Comparison of ENCODE assay signal across 20 cellular contexts in the genomic region with DNA sequence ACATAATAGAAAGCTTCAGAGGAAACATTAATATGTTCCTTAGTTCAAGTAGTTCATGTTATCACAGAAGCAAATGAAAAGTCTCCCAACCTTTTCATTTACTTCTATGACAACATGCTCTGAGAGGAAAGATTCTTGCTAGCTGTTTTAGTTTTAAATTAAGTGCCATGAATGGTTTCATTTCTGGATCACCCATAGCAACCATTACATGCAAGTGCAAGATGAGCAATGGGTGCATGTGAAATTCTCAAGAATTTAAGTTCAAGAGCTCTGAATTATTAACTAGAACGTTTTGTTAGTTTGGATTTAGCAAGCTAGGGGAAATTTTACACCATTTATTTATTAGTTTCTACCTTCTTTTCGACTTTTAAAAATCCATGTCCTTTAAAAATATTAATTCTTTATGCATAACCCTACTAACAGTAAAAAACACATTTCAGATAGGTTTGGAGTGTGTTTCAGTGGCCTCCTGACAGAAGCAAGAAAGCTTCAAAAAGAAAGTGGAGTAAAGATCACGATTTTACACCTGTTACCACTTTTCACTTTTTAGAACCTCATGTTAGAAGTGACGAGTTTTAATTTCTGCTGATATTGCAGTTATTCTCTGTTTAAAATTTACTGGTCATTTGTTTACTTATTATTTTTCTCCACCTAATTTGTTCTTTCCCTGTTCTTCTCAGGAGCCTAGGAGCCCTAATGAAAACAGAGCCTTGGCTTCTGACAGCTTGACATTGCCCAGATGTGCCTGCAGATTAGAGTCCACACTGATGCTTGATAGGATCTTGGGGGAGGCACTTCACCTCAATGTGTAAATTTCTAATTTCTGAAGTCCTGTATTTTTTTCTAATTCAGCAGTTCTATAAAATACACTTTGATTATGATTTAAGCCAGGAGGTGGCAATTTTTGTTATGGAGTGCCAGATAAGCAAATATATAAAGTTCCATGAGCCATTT.
"Had no signal": no experiment of that assay in that cellular context is flagged by ENCODE, and none has a peak within 500 bp of the region (broad histone marks: within the 10 kb centered on the region; RNA-seq: fewer than 3 reads in every experiment).

No MANE protein-coding gene starts in this region.

- H3K4me3 Mint-ChIP-seq: activated CD4-positive, alpha-beta memory T cell treated with anti-CD3 and anti-CD28 coated beads, Interleukin-2, amount 10 ng/mL, durations not matched to agents 7 days and 5 days; activated CD4-positive, alpha-beta T cell treated with anti-CD3 and anti-CD28 coated beads for 36 hours; activated naive CD4-positive, alpha-beta T cell treated with anti-CD3 and anti-CD28 coated beads for 36 hours; activated T-cell treated with anti-CD3 and anti-CD28 coated beads, Interleukin-2, amount 50 U/mL, for 24 hours; effector memory CD8-positive, alpha-beta T cell; nephron progenitor cell; WTC11 had no signal

- H3K27ac ChIP-seq: body of pancreas, hepatocyte, upper lobe of right lung had no signal

- H3K79me2 ChIP-seq: hepatocyte had no signal

- H3K27ac Mint-ChIP-seq: activated CD4-positive, alpha-beta memory T cell treated with anti-CD3 and anti-CD28 coated beads, Interleukin-2, amount 10 ng/mL, durations not matched to agents 7 days and 5 days; activated CD4-positive, alpha-beta T cell treated with anti-CD3 and anti-CD28 coated beads for 36 hours; activated naive CD4-positive, alpha-beta T cell treated with anti-CD3 and anti-CD28 coated beads for 36 hours; activated T-cell treated with anti-CD3 and anti-CD28 coated beads, Interleukin-2, amount 50 U/mL, for 24 hours; effector memory CD8-positive, alpha-beta T cell; nephron progenitor cell; WTC11 had no signal

- H3K27me3 Mint-ChIP-seq: activated CD4-positive, alpha-beta memory T cell treated with anti-CD3 and anti-CD28 coated beads, Interleukin-2, amount 10 ng/mL, durations not matched to agents 7 days and 5 days; activated CD4-positive, alpha-beta T cell treated with anti-CD3 and anti-CD28 coated beads for 36 hours; activated T-cell treated with anti-CD3 and anti-CD28 coated beads, Interleukin-2, amount 50 U/mL, for 24 hours; effector memory CD8-positive, alpha-beta T cell had no signal

- H3K9me3 Mint-ChIP-seq: activated naive CD4-positive, alpha-beta T cell treated with anti-CD3 and anti-CD28 coated beads for 36 hours; activated T-cell treated with anti-CD3 and anti-CD28 coated beads, Interleukin-2, amount 50 U/mL, for 24 hours; effector memory CD8-positive, alpha-beta T cell; nephron progenitor cell; WTC11 had no signal

- H3K4me3 ChIP-seq: body of pancreas, hepatocyte, lung, upper lobe of right lung had no signal

- H3K4me2 ChIP-seq: hepatocyte had no signal

- H3K4me1 Mint-ChIP-seq: activated CD4-positive, alpha-beta memory T cell treated with anti-CD3 and anti-CD28 coated beads, Interleukin-2, amount 10 ng/mL, durations not matched to agents 7 days and 5 days; activated CD4-positive, alpha-beta T cell treated with anti-CD3 and anti-CD28 coated beads for 36 hours; nephron progenitor cell; WTC11 had no signal

- H3K4me1 ChIP-seq: body of pancreas, upper lobe of right lung had no signal

- H3K27me3 ChIP-seq: body of pancreas, hepatocyte, upper lobe of right lung had no signal

- ATAC-seq: activated CD4-positive, alpha-beta T cell treated with anti-CD3 and anti-CD28 coated beads for 36 hours; body of pancreas; effector memory CD8-positive, alpha-beta T cell; left lobe of liver; upper lobe of right lung; WTC11 had no signal

- DNase-seq: activated CD4-positive, alpha-beta memory T cell treated with anti-CD3 and anti-CD28 coated beads, Interleukin-2, amount 10 ng/mL, durations not matched to agents 7 days and 5 days; activated CD4-positive, alpha-beta T cell treated with anti-CD3 and anti-CD28 coated beads for 36 hours; activated naive CD4-positive, alpha-beta T cell treated with anti-CD3 and anti-CD28 coated beads for 36 hours; activated T-cell treated with anti-CD3 and anti-CD28 coated beads, Interleukin-2, amount 50 U/mL, for 24 hours; body of pancreas; caudate nucleus; effector memory CD8-positive, alpha-beta T cell; foreskin fibroblast; nephron progenitor cell; occipital lobe; retina; stimulated activated CD4-positive, alpha-beta T cell treated with anti-CD3 and anti-CD28 coated beads, Interleukin-12 subunit alpha, Interleukin-12 subunit beta, amount 100 ng/mL, for 4 hours; stimulated activated CD4-positive, alpha-beta T cell treated with anti-CD3 and anti-CD28 coated beads, Interleukin-1b, Interleukin-23, amount 100 ng/mL, for 48 hours; stimulated activated CD8-positive, alpha-beta memory T cell treated with anti-CD3 and anti-CD28 coated beads, Interleukin-4, amount 100 ng/mL, for 48 hours; stimulated activated naive CD4-positive, alpha-beta T cell; upper lobe of right lung had no signal

- H3K9me3 ChIP-seq: body of pancreas, upper lobe of right lung had no signal

- H2AFZ ChIP-seq: hepatocyte had no signal

- H3K36me3 ChIP-seq: upper lobe of right lung had no signal

- H3K36me3 Mint-ChIP-seq: WTC11 had no signal
